Comparison of ENCODE assay signal across 1 cellular context in the genomic region with DNA sequence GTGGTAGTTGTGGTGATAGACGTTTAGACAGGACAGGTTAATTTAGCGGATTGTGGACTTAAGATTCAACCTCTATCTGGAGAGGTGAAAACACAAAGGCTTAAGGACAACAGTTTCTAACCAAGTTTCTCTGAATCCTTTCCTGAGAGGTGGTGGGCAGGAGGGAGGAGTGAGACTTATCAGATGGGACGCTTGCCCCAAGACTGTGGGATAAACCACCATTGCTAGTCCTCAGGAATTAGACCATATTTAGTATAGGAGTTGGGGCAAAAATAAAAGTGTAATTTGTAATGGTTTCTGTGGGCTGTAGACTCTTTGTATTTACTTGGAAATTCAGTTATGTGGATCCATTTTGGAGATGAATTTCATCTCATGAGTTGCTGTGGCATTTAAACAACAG.
A peak's percentile ranks its signal among the peaks of the same experiment; 100 is the strongest.
TF ChIP-seq lines count a peak whose summit lies in the region.

No MANE protein-coding gene starts in this region.

TF ChIP-seq in HEK293, 187 proteins besides CTCF, POLR2A, EP300 and RAD21:
- TF ChIP-seq ZNF624 (tag by site-specific recombination; IDR thresholded peaks at IDR 0.05) = no peak
- TF ChIP-seq EGR2 (tag by site-specific recombination; IDR thresholded peaks at IDR 0.05; ENCODE audit: low read depth) = 0 out of 2 replicates have a peak, but pooled peaks have one; percentile 12
